Comparison of ENCODE assay signal across 8 cellular contexts in the genomic region with DNA sequence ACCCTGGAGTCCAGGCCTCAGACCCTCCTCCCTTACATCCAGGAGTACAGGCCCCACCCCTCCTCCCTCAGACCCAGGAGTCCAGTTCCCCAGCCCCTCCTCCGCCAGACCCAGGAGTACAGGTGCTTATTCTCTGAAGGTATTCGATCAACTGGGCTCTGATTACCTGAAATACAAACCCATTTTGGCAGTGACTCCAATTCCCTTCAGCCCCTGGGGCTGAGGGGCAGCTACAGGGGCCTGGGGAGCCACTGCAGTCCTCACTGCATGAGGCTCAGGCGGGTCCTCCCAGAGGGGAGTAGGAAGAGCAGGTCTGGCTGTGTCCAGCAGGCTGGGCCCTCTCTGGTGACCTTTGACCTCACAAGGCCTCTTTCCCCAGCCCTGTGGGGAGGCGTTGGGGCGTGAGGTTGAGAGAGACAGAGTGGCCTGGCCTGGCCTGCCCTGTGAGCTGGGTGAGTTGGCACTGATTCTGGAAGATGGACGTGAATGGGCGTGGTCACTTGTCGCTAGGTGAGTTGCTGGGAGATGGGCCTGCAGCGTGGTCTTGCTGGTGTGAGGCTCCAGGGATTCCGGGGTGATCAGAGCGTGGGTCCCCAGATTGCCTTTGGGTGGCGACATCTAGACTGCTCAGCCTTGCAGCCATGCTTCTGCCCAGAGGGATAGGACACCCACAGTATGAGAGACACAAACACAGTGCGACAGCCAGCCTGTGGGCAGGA.
DNase-seq lines count a peak whose midpoint lies in the region; ATAC-seq lines count a peak whose summit lies in the region.
"Had no signal": no experiment of that assay in that cellular context is flagged by ENCODE, and none has a peak within 500 bp of the region (broad histone marks: within the 10 kb centered on the region; RNA-seq: fewer than 3 reads in every experiment).

No MANE protein-coding gene starts in this region.

- no peaks in the 10 kb centered on the region for H3K36me3 ChIP-seq in rectal smooth muscle tissue (ENCODE audit: control insufficient read depth, insufficient read depth, low read length)
- H3K36me3 ChIP-seq: left ventricle myocardium inferior had no signal

- ATAC-seq in HG03139 (IDR thresholded peaks at IDR 0.05; ENCODE audit: unreplicated experiment), result no peak
- ATAC-seq: activated T-helper 17 cell treated with anti-CD3 and anti-CD28 coated beads, Interleukin-2, amount 50 U/mL, for 72 hours had no signal

- no peaks in the 10 kb centered on the region for H3K27me3 Mint-ChIP-seq in T-helper 1 cell treated with Interleukin-12 subunit alpha and Interleukin-12 subunit beta and Interleukin-4 antibody, amounts not matched to agents 30 μg/mL and 1 μg/mL, for 36 hours (ENCODE audit: low read depth)
- H3K27me3 Mint-ChIP-seq: activated T-helper 17 cell treated with anti-CD3 and anti-CD28 coated beads, Interleukin-2, amount 50 U/mL, for 72 hours had no signal

- H3K9ac ChIP-seq in rectal smooth muscle tissue (ENCODE audit: low read length), result no peak overlapping the region

- peaks cover 1% of the 10 kb centered on the region for H3K36me3 Mint-ChIP-seq in T-helper 1 cell treated with Interleukin-12 subunit alpha and Interleukin-12 subunit beta and Interleukin-4 antibody, amounts not matched to agents 30 μg/mL and 1 μg/mL, for 36 hours (ENCODE audit: low read depth)

- H3K4me1 Mint-ChIP-seq in T-helper 1 cell treated with Interleukin-12 subunit alpha and Interleukin-12 subunit beta and Interleukin-4 antibody, amounts not matched to agents 30 μg/mL and 1 μg/mL, for 36 hours (ENCODE audit: low read depth), result peaks cover 17% of the 10 kb centered on the region

- H3K27me3 ChIP-seq in rectal smooth muscle tissue (ENCODE audit: control insufficient read depth, insufficient read depth, low read length), result no peaks in the 10 kb centered on the region

- peak overlapping the region; percentile 1 for H3K4me3 ChIP-seq in rectal smooth muscle tissue (ENCODE audit: low read length)
- H3K4me3 ChIP-seq: left ventricle myocardium inferior had no signal

- H3K27ac ChIP-seq in cingulate gyrus (ENCODE audit: low read depth, low read length) (peak overlapping the region; percentile 51), rectal smooth muscle tissue (ENCODE audit: low read depth, low read length) (no peak overlapping the region)
- H3K27ac ChIP-seq: left ventricle myocardium inferior had no signal

- no peaks in the 10 kb centered on the region for H3K9me3 Mint-ChIP-seq in T-helper 1 cell treated with Interleukin-12 subunit alpha and Interleukin-12 subunit beta and Interleukin-4 antibody, amounts not matched to agents 30 μg/mL and 1 μg/mL, for 36 hours
- H3K9me3 Mint-ChIP-seq: activated T-helper 17 cell treated with anti-CD3 and anti-CD28 coated beads, Interleukin-2, amount 50 U/mL, for 72 hours had no signal

- no peak overlapping the region for H3K27ac Mint-ChIP-seq in T-helper 1 cell treated with Interleukin-12 subunit alpha and Interleukin-12 subunit beta and Interleukin-4 antibody, amounts not matched to agents 30 μg/mL and 1 μg/mL, for 36 hours
- H3K27ac Mint-ChIP-seq: activated T-helper 17 cell treated with anti-CD3 and anti-CD28 coated beads, Interleukin-2, amount 50 U/mL, for 72 hours had no signal

- H3K4me1 ChIP-seq in rectal smooth muscle tissue (ENCODE audit: control insufficient read depth, insufficient read depth, low read length), result no peaks in the 10 kb centered on the region

- peak overlapping the region; percentile 1 for H3K4me3 Mint-ChIP-seq in T-helper 1 cell treated with Interleukin-12 subunit alpha and Interleukin-12 subunit beta and Interleukin-4 antibody, amounts not matched to agents 30 μg/mL and 1 μg/mL, for 36 hours
- H3K4me3 Mint-ChIP-seq: activated T-helper 17 cell treated with anti-CD3 and anti-CD28 coated beads, Interleukin-2, amount 50 U/mL, for 72 hours had no signal

- DNase-seq in T-helper 1 cell (no peak), NCI-H446 treated with DMSO at 0.1 percent for 48 hours (lab: John Stamatoyannopoulos, UW) (no peak)
- DNase-seq: left ventricle myocardium inferior had no signal
